Comparison of ENCODE assay signal across 1 cellular context in the genomic region with DNA sequence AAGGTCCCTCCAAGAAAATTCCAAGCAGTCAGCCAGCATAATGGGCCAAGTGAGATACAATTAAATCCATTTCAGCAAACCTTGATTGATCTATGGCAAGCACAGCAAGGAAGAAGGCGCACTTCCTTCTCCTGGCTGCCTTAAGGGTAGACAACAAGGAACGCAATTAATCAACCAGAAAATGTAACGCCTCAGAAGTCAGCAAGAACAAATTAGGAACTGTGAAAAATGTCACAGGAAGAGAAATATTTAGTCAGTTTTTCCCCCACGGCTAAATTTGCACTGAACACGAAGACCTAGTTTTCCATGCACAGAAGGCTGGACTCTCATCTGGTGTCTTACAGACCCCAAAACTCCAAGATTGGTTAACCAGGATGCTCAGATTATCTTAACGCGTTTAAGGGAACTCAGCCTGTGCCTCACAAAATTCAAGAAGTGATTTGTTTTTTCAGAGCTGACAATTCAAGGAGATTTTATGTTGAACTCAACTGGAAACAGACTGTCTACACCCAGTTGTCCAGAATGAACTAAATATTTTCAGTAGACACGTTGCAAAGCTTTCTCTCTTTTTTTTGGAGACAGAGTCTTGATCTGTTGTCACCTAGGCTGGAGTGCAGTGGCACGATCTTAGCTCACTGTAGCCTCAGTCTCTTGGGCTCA.
TF ChIP-seq lines count a peak whose summit lies in the region.

No MANE protein-coding gene starts in this region.

TF ChIP-seq in GM12878, 131 proteins besides CTCF, POLR2A, EP300 and RAD21 (continued from another document):
- no peak for TF ChIP-seq NFYA (IDR thresholded peaks at IDR 0.05; ENCODE audit: borderline replicate concordance, low read depth, low read length)
- TF ChIP-seq SREBF2 (IDR thresholded peaks at IDR 0.05; ENCODE audit: low read length), result no peak
- TF ChIP-seq, protein P1, sequence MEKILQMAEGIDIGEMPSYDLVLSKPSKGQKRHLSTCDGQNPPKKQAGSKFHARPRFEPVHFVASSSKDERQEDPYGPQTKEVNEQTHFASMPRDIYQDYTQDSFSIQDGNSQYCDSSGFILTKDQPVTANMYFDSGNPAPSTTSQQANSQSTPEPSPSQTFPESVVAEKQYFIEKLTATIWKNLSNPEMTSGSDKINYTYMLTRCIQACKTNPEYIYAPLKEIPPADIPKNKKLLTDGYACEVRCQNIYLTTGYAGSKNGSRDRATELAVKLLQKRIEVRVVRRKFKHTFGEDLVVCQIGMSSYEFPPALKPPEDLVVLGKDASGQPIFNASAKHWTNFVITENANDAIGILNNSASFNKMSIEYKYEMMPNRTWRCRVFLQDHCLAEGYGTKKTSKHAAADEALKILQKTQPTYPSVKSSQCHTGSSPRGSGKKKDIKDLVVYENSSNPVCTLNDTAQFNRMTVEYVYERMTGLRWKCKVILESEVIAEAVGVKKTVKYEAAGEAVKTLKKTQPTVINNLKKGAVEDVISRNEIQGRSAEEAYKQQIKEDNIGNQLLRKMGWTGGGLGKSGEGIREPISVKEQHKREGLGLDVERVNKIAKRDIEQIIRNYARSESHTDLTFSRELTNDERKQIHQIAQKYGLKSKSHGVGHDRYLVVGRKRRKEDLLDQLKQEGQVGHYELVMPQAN (conservative IDR thresholded peaks at IDR 0.05), result no peak
- no peak for TF ChIP-seq SMAD1 (IDR thresholded peaks at IDR 0.05; ENCODE audit: low read depth, partially characterized antibody)
- no peak; the same call in 1 of the 2 replicates for TF ChIP-seq PAX8 (IDR thresholded peaks at IDR 0.05)
- TF ChIP-seq BMI1 (IDR thresholded peaks at IDR 0.05; ENCODE audit: borderline replicate concordance), result peak; percentile 41; the same call in 1 of the 2 replicates
- TF ChIP-seq, protein P2, sequence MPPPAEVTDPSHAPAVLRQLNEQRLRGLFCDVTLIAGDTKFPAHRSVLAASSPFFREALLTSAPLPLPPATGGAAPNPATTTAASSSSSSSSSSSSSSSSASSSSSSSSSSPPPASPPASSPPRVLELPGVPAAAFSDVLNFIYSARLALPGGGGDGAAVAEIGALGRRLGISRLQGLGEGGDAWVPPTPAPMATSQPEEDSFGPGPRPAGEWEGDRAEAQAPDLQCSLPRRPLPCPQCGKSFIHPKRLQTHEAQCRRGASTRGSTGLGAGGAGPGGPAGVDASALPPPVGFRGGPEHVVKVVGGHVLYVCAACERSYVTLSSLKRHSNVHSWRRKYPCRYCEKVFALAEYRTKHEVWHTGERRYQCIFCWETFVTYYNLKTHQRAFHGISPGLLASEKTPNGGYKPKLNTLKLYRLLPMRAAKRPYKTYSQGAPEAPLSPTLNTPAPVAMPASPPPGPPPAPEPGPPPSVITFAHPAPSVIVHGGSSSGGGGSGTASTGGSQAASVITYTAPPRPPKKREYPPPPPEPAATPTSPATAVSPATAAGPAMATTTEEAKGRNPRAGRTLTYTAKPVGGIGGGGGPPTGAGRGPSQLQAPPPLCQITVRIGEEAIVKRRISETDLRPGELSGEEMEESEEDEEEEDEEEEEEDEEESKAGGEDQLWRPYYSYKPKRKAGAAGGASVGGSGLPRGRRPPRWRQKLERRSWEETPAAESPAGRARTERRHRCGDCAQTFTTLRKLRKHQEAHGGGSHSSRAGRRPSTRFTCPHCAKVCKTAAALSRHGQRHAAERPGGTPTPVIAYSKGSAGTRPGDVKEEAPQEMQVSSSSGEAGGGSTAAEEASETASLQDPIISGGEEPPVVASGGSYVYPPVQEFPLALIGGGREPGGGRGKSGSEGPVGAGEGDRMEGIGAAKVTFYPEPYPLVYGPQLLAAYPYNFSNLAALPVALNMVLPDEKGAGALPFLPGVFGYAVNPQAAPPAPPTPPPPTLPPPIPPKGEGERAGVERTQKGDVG (CRISPR knock-in tag; IDR thresholded peaks at IDR 0.05), result no peak
- TF ChIP-seq TBL1XR1 (IDR thresholded peaks at IDR 0.05; ENCODE audit: low read depth, low read length), result no peak; the same call in 1 of the 2 replicates
- TF ChIP-seq CREB1 (IDR thresholded peaks at IDR 0.05; ENCODE audit: low read depth), result 0 out of 2 replicates have a peak, but pooled peaks have one; percentile 39
- TF ChIP-seq, protein P3, sequence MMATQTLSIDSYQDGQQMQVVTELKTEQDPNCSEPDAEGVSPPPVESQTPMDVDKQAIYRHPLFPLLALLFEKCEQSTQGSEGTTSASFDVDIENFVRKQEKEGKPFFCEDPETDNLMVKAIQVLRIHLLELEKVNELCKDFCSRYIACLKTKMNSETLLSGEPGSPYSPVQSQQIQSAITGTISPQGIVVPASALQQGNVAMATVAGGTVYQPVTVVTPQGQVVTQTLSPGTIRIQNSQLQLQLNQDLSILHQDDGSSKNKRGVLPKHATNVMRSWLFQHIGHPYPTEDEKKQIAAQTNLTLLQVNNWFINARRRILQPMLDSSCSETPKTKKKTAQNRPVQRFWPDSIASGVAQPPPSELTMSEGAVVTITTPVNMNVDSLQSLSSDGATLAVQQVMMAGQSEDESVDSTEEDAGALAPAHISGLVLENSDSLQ (IDR thresholded peaks at IDR 0.05), result peak; percentile 88
- TF ChIP-seq, protein P4, sequence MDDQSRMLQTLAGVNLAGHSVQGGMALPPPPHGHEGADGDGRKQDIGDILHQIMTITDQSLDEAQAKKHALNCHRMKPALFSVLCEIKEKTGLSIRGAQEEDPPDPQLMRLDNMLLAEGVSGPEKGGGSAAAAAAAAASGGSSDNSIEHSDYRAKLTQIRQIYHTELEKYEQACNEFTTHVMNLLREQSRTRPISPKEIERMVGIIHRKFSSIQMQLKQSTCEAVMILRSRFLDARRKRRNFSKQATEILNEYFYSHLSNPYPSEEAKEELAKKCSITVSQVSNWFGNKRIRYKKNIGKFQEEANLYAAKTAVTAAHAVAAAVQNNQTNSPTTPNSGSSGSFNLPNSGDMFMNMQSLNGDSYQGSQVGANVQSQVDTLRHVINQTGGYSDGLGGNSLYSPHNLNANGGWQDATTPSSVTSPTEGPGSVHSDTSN (IDR thresholded peaks at IDR 0.05; ENCODE audit: insufficient replicate concordance, low read depth, low read length), result peak; percentile 54
- no peak for TF ChIP-seq SMARCA5 (IDR thresholded peaks at IDR 0.05)
- TF ChIP-seq NFIC (IDR thresholded peaks at IDR 0.05; ENCODE audit: low read depth, low read length), result peak; percentile 59; the same call in 1 of the 2 replicates
- TF ChIP-seq SP1 (IDR thresholded peaks at IDR 0.05; ENCODE audit: low read depth, low read length), result no peak
- TF ChIP-seq RFX5 (IDR thresholded peaks at IDR 0.05; ENCODE audit: low read depth, low read length), result no peak
